15 cellular contexts compared by ENCODE assay signal in the genomic region with DNA sequence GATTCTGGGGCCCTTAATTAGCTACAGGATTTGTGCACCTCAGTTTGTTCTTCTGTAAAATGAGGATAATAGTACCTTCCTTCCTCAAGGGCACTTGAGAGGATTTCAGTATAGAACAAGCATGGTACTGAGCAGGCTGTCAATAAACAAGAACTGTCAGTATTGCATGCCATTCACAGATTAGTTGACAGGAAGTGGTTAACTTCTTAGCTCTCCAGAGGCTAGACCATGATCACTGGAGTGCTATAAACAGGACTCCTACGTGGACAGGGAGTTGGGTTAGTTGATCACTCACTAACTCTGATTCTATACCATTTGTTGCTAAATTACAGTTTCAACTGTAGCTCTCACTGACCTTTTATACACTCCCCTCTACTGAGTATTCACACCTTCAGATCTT.
DNase-seq lines count a peak whose midpoint lies in the region; ATAC-seq and TF ChIP-seq lines count a peak whose summit lies in the region.
"Had no signal": no experiment of that assay in that cellular context is flagged by ENCODE, and none has a peak within 500 bp of the region (broad histone marks: within the 10 kb centered on the region; RNA-seq: fewer than 3 reads in every experiment).

No MANE protein-coding gene starts in this region.

- ATAC-seq in GM18873 (IDR thresholded peaks at IDR 0.05; ENCODE audit: low FRiP score, unreplicated experiment) (peak; percentile 69), HG02763 (IDR thresholded peaks at IDR 0.05; ENCODE audit: unreplicated experiment) (peak; percentile 52), natural killer cell (no peak)

- no peak overlapping the region for H3K4me3 ChIP-seq in spleen
- H3K4me3 ChIP-seq: thoracic aorta had no signal

- no peaks in the 10 kb centered on the region for H3K36me3 ChIP-seq in spleen
- H3K36me3 ChIP-seq: thoracic aorta had no signal

- H3K9me3 Mint-ChIP-seq in natural killer cell: no peaks in the 10 kb centered on the region
- H3K9me3 Mint-ChIP-seq: activated CD4-positive, alpha-beta memory T cell treated with anti-CD3 and anti-CD28 coated beads for 36 hours had no signal

- H3K4me3 Mint-ChIP-seq in natural killer cell: no peak overlapping the region
- H3K4me3 Mint-ChIP-seq: activated CD4-positive, alpha-beta memory T cell treated with anti-CD3 and anti-CD28 coated beads for 36 hours; immature natural killer cell had no signal

- WGBS in spleen, 5 donors: 10 to 20% (median 13%) methylated on average over 1 of the region's 1 CpG

- intact Hi-C loops in natural killer cell (cut with micrococcal nuclease): no loop called here
- intact Hi-C loops in spleen (cut with DNase I; ENCODE audit: low total_unique reads): no loop called here

- no peaks in the 10 kb centered on the region for H3K27me3 Mint-ChIP-seq in natural killer cell (ENCODE audit: low read depth in 2 of 2)
- H3K27me3 Mint-ChIP-seq: activated CD4-positive, alpha-beta memory T cell treated with anti-CD3 and anti-CD28 coated beads for 36 hours had no signal

- H3K4me1 ChIP-seq in spleen: no peaks in the 10 kb centered on the region

- H3K27me3 ChIP-seq in spleen (replicated peaks in 1 of 7): no peaks in the 10 kb centered on the region

- no peak overlapping the region for H3K27ac Mint-ChIP-seq in natural killer cell
- H3K27ac Mint-ChIP-seq: activated CD4-positive, alpha-beta memory T cell treated with anti-CD3 and anti-CD28 coated beads for 36 hours; immature natural killer cell had no signal

- no peaks in the 10 kb centered on the region for H3K36me3 Mint-ChIP-seq in natural killer cell
- H3K36me3 Mint-ChIP-seq: activated CD4-positive, alpha-beta memory T cell treated with anti-CD3 and anti-CD28 coated beads for 36 hours; immature natural killer cell had no signal

- H3K4me1 Mint-ChIP-seq in natural killer cell: no peaks in the 10 kb centered on the region
- H3K4me1 Mint-ChIP-seq: immature natural killer cell had no signal

- no peak for TF ChIP-seq POLR2A in spleen (IDR thresholded peaks at IDR 0.05)

- peak; percentile 32 for DNase-seq in HT1080 (ENCODE audit: low read depth)
- peak; percentile 47 for DNase-seq in renal cortical epithelial cell (ENCODE audit: low read depth)
- no peak for DNase-seq in natural killer cell
- DNase-seq in GM19240 (ENCODE audit: insufficient read length, low spot score): no peak
- DNase-seq in spleen: no peak
- DNase-seq: activated CD4-positive, alpha-beta memory T cell treated with anti-CD3 and anti-CD28 coated beads for 36 hours; activated effector memory CD4-positive, alpha-beta T cell treated with anti-CD3 and anti-CD28 coated beads, Interleukin-2, amount 50 U/mL, for 16 hours; effector CD4-positive, alpha-beta T cell; immature natural killer cell; NCI-H1105; NCI-H446 treated with DMSO at 0.1 percent for 48 hours; T1000 had no signal

- H3K27ac ChIP-seq in spleen: no peak overlapping the region
- H3K27ac ChIP-seq: thoracic aorta had no signal

- TF ChIP-seq CTCF in natural killer cell (IDR thresholded peaks at IDR 0.05): no peak
- no peak for TF ChIP-seq CTCF in spleen (IDR thresholded peaks at IDR 0.05 in 8 of 11, conservative IDR thresholded peaks at IDR 0.05 in 3 of 11)

- H3K9me3 ChIP-seq in spleen: no peaks in the 10 kb centered on the region
- H3K9me3 ChIP-seq: thoracic aorta had no signal

Comparison
In these comparisons a context has a peak if more than half of its experiments do, and no peak if none do; other contexts are left out.
1. ATAC-seq: peak in GM18873 (single experiment) and HG02763 (single experiment); none in natural killer cell (0 of 3).
2. DNase-seq: peak in HT1080 (single experiment) and renal cortical epithelial cell (single experiment); none in natural killer cell (single experiment), GM19240 (single experiment) and spleen (single experiment).